Comparison of ENCODE assay signal across 4 cellular contexts in the genomic region with DNA sequence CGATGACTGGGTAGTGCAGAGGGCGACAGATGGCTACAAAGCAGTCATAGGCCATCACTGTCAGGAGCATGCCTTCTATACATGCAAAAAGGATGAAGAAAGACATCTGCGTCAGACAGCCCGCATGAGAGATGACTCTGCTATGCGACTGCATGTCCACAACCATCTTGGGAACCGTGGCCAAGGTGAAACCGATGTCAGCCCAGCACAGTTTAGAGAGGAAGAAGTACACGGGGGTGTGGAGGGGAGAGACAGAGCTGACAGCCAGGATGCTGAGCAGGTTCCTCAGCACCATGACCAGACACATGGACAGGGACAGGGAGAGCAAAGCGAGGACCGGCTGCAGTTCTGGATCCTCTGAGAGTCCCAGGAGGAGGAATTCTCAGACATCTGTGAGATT. TPM values are rescaled to one million over a fixed set of nuclear protein-coding genes. Genes with fewer than 3 reads are reported as not detected.
"Had no signal": no experiment of that assay in that cellular context is flagged by ENCODE, and none has a peak within 500 bp of the region (broad histone marks: within the 10 kb centered on the region; RNA-seq: fewer than 3 reads in every experiment).

No MANE protein-coding gene starts in this region.

RNA-seq across cellular contexts. Expression of a gene that starts 41.6 kb away (rescaled TPM):
- total RNA-seq: M059J, MCF 10A, NCI-H460 had no signal

RNA-seq across cellular contexts. Expression of a gene that starts 44.7 kb away (rescaled TPM):
- total RNA-seq: LHCN-M2, M059J, MCF 10A, NCI-H460 had no signal
